ENCODE assay signal across 17 cellular contexts in genomic region chr1:181160322-181160721, GRCh38.
DNase-seq lines count a peak whose midpoint lies in the region; ATAC-seq and TF ChIP-seq lines count a peak whose summit lies in the region.
"Had no signal": no experiment of that assay in that cellular context is flagged by ENCODE, and none has a peak within 500 bp of the region (broad histone marks: within the 10 kb centered on the region; RNA-seq: fewer than 3 reads in every experiment).

No MANE protein-coding gene starts in this region.

- H3K36me3 ChIP-seq in left ventricle myocardium inferior (peaks cover 4% of the 10 kb centered on the region), RWPE2 (ENCODE audit: low read depth) (no peaks in the 10 kb centered on the region), transverse colon (no peaks in the 10 kb centered on the region)
- H3K36me3 ChIP-seq: right atrium auricular region had no signal

- ATAC-seq in left cardiac atrium (no peak), RWPE2 (ENCODE audit: low read depth) (no peak), foreskin keratinocyte (no peak), HG02938 (IDR thresholded peaks at IDR 0.05; ENCODE audit: unreplicated experiment) (no peak)

- no peak for TF ChIP-seq EP300 in transverse colon (IDR thresholded peaks at IDR 0.05; ENCODE audit: low read depth)

- H3K27ac ChIP-seq in left ventricle myocardium inferior (replicated peaks) (peak overlapping the region; percentile 58), RWPE2 (ENCODE audit: poor library complexity, severe bottlenecking) (peak overlapping the region; percentile 92), foreskin keratinocyte (peak overlapping the region; percentile 78), transverse colon (peak overlapping the region; percentile 19 to 64 (median 30))
- H3K27ac ChIP-seq: right atrium auricular region, tibial artery had no signal

- TF ChIP-seq CTCF in left ventricle myocardium inferior (IDR thresholded peaks at IDR 0.05; ENCODE audit: borderline replicate concordance), result no peak
- no peak for TF ChIP-seq CTCF in RWPE2 (IDR thresholded peaks at IDR 0.05; ENCODE audit: poor library complexity, severe bottlenecking)
- no peak for TF ChIP-seq CTCF in foreskin keratinocyte (conservative IDR thresholded peaks at IDR 0.05)
- TF ChIP-seq CTCF in transverse colon (IDR thresholded peaks at IDR 0.05), result no peak

- H3K4me1 ChIP-seq in left ventricle myocardium inferior (peaks cover 28% of the 10 kb centered on the region), RWPE2 (ENCODE audit: insufficient read depth, poor library complexity, severe bottlenecking) (peaks cover 21% of the 10 kb centered on the region), foreskin keratinocyte (peaks cover 21% of the 10 kb centered on the region), transverse colon (peaks cover 0 to 21% (median 17%) of the 10 kb centered on the region in 4 donors)

- in situ Hi-C loops in transverse colon (cut with MboI; ENCODE audit: low pct_ligation_motif_present in 1 of 4, low pct_unique_long_range_greater_than_20kb in 1 of 4, low sequenced_read_pairs in 3 of 4), result loop anchor here (10.0 to 25.0 kb wide), 4 partner anchors 273 to 648 kb away; partner anchors contain the start of gene ACBD6 (in 3 of the 4)

- no peak for TF ChIP-seq POLR2A in transverse colon (IDR thresholded peaks at IDR 0.05)

- H3K9me3 ChIP-seq in left ventricle myocardium inferior (replicated peaks), result peaks cover 22% of the 10 kb centered on the region
- peaks cover 5% of the 10 kb centered on the region for H3K9me3 ChIP-seq in RWPE2 (ENCODE audit: severe bottlenecking)
- peaks cover 6 to 16% of the 10 kb centered on the region in 2 donors for H3K9me3 ChIP-seq in transverse colon

- H3K4me3 ChIP-seq in left ventricle myocardium inferior, result no peak overlapping the region
- H3K4me3 ChIP-seq in RWPE2 (ENCODE audit: severe bottlenecking), result no peak overlapping the region
- no peak overlapping the region for H3K4me3 ChIP-seq in transverse colon
- H3K4me3 ChIP-seq: right atrium auricular region, tibial artery had no signal

- DNase-seq in left ventricle myocardium inferior (no peak), left cardiac atrium (no peak), RWPE2 (ENCODE audit: low spot score) (no peak), foreskin keratinocyte (no peak), transverse colon (no peak), DMS114 treated with DMSO at 0.1 percent for 48 hours (lab: John Stamatoyannopoulos, UW; ENCODE audit: unreplicated experiment) (no peak), GM19240 (ENCODE audit: insufficient read length, low spot score) (no peak)
- DNase-seq: activated B cell treated with CpG ODN at 0.5 μM for 24 hours; DMS79 treated with DMSO at 0.1 percent for 48 hours; endodermal cell; NCI-H1105 treated with DMSO at 0.1 percent for 48 hours; NCI-H2081 treated with DMSO at 0.1 percent for 48 hours; NCI-H446; stimulated activated CD4-positive, alpha-beta T cell treated with anti-CD3 and anti-CD28 coated beads, Interleukin-12 subunit alpha, Interleukin-12 subunit beta, amount 100 ng/mL, for 4 hours; tibial artery had no signal

- 35 to 61% methylated on average over 2 to 3 of the region's 3 CpGs for WGBS in transverse colon (ENCODE audit: low coverage in 1 of 2), 2 donors

- H3K27me3 ChIP-seq in left ventricle myocardium inferior (ENCODE audit: low read depth), result no peaks in the 10 kb centered on the region
- H3K27me3 ChIP-seq in RWPE2 (ENCODE audit: insufficient read depth, poor library complexity, severe bottlenecking), result no peaks in the 10 kb centered on the region
- no peaks in the 10 kb centered on the region for H3K27me3 ChIP-seq in foreskin keratinocyte
- no peaks in the 10 kb centered on the region for H3K27me3 ChIP-seq in transverse colon
- H3K27me3 ChIP-seq: right atrium auricular region, tibial artery had no signal

- intact Hi-C loops in left ventricle myocardium inferior (cut with micrococcal nuclease), result loop anchor here (10.0 kb wide), 1 partner anchor 276 kb away; no protein-coding TSS in a partner anchor
- intact Hi-C loops in left cardiac atrium (cut with DNase I), result loop anchor here (10.0 kb wide), 1 partner anchor 646 kb away; no protein-coding TSS in a partner anchor
- intact Hi-C loops in transverse colon (cut with DNase I; ENCODE audit: low total_unique reads), result loop anchor here (10.0 kb wide), 1 partner anchor 276 kb away; no protein-coding TSS in a partner anchor

Comparison
In these comparisons a context has a peak if more than half of its experiments do, and no peak if none do; other contexts are left out.
1. H3K27ac ChIP-seq: peak in every context shown above with its lines; median percentile 92 in RWPE2; 78 in foreskin keratinocyte; 58 in left ventricle myocardium inferior; 30 in transverse colon.